26 cellular contexts compared by ENCODE assay signal in genomic region chr18:11316546-11316945, GRCh38.
"Had no signal": no experiment of that assay in that cellular context is flagged by ENCODE, and none has a peak within 500 bp of the region (broad histone marks: within the 10 kb centered on the region; RNA-seq: fewer than 3 reads in every experiment).

No MANE protein-coding gene starts in this region.

- H3K4me2 ChIP-seq: hepatocyte, smooth muscle cell had no signal

- H3K9me3 ChIP-seq: esophagus squamous epithelium, gastroesophageal sphincter, heart left ventricle, left lung, neutrophil, pancreas, right lobe of liver, thyroid gland, vagina had no signal

- H3K27ac ChIP-seq: coronary artery, esophagus squamous epithelium, gastroesophageal sphincter, heart left ventricle, hepatocyte, left lung, neutrophil, pancreas, right lobe of liver, thyroid gland, vagina had no signal

- H2AFZ ChIP-seq: hepatocyte had no signal

- H3K27me3 ChIP-seq: esophagus squamous epithelium, gastroesophageal sphincter, heart left ventricle, hepatocyte, left lung, pancreas, right lobe of liver, thyroid gland, vagina had no signal

- H3K4me3 ChIP-seq: coronary artery, esophagus squamous epithelium, gastroesophageal sphincter, heart left ventricle, hepatocyte, left lung, mucosa of descending colon, pancreas, right lobe of liver, smooth muscle cell, thyroid gland, vagina had no signal

- H3K4me1 ChIP-seq: esophagus squamous epithelium, gastroesophageal sphincter, heart left ventricle, left lung, pancreas, right lobe of liver, thyroid gland, vagina had no signal

- H3K36me3 ChIP-seq: esophagus squamous epithelium, gastroesophageal sphincter, heart left ventricle, left lung, neutrophil, pancreas, right lobe of liver, thyroid gland, vagina had no signal

- H3K79me2 ChIP-seq: hepatocyte had no signal

- DNase-seq: dermis blood vessel endothelial cell; effector memory CD4-positive, alpha-beta T cell; erythroblast; esophagus squamous epithelium; heart left ventricle; left cardiac atrium; left lung; mesenchymal stem cell; mucosa of descending colon; naive B cell; pancreas; right lobe of liver; stimulated activated CD4-positive, alpha-beta T cell treated with anti-CD3 and anti-CD28 coated beads, Interleukin-12 subunit alpha, Interleukin-12 subunit beta, amount 100 ng/mL, for 4 hours; stimulated activated CD4-positive, alpha-beta T cell treated with anti-CD3 and anti-CD28 coated beads, Interleukin-1b, Interleukin-23, amount 100 ng/mL, for 48 hours; stimulated activated CD4-positive, alpha-beta T cell treated with anti-CD3 and anti-CD28 coated beads, Interleukin-4, amount 100 ng/mL, for 1 hour; stimulated activated CD8-positive, alpha-beta memory T cell treated with anti-CD3 and anti-CD28 coated beads, Interleukin-4, amount 100 ng/mL, for 48 hours; stimulated activated naive CD4-positive, alpha-beta T cell; stimulated activated naive CD8-positive, alpha-beta T cell treated with anti-CD3 and anti-CD28 coated beads, Interleukin-15, amount 100 ng/mL, for 72 hours; thyroid gland; trophoblast cell had no signal
